ENCODE assay signal across 24 cellular contexts in the genomic region with DNA sequence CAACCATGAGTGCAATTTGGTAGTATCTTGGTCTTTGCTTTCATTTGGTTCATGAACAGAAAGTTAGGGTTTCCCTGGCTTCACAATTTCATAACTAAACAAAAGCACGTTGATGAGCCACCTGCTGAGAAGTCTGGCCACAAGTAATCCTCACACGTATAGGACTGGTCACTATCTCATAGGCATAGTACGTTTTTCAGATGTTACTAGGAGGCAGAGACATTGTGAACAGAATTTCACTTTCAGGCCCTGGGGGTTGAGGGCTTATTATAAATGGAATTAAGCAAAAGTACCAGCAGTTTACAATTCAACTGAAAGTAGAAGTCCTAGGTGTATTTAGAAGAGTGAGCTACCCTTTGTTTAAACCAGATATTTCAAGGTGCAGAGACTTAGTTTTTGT.
DNase-seq lines count a peak whose midpoint lies in the region; ATAC-seq, FAIRE-seq and TF ChIP-seq lines count a peak whose summit lies in the region.
"Had no signal": no experiment of that assay in that cellular context is flagged by ENCODE, and none has a peak within 500 bp of the region (broad histone marks: within the 10 kb centered on the region; RNA-seq: fewer than 3 reads in every experiment).

No MANE protein-coding gene starts in this region.

- DNase-seq in NCI-H146 (lab: John Stamatoyannopoulos, UW) (peak; percentile 21), NCI-H146 treated with DMSO at 0.1 percent for 48 hours (lab: John Stamatoyannopoulos, UW; ENCODE audit: unreplicated experiment) (no peak), GM12878 (ENCODE audit: low read depth, low spot score) (no peak), HTR-8/SVneo (ENCODE audit: insufficient read length, low spot score) (no peak), dermis blood vessel endothelial cell (no peak)
- DNase-seq: Caco-2; CD4-positive, CD25-positive, alpha-beta regulatory T cell; CD8-positive, alpha-beta T cell; DMS 273 treated with DMSO at 0.1 percent for 48 hours; DMS79; EL; GDM1; GM23248; H7; HCEC 1CT had no signal

- in situ Hi-C loops in GM12878 (cut with MboI): no loop called here

- H3K79me2 ChIP-seq in KMS-11 (ENCODE audit: insufficient read depth, low read depth) (no peaks in the 10 kb centered on the region), GM12878 (ENCODE audit: control insufficient read depth, insufficient read depth, low read length) (no peaks in the 10 kb centered on the region)

- RAD21 ChIA-PET in GM12878 (lab: Charles Lee; ENCODE audit: unreplicated experiment): no interaction called here

- intact Hi-C loops in GM12878 (cut with micrococcal nuclease; ENCODE audit: unreplicated experiment): no loop called here

- H3K4me2 ChIP-seq in KMS-11 (peak overlapping the region; percentile 56), GM12878 (ENCODE audit: control insufficient read depth, insufficient read depth) (no peak overlapping the region; the same call in 1 of the 2 replicates)
- H3K4me2 ChIP-seq: BLaER1 had no signal

- no peak for FAIRE-seq in GM12878 (lab: Jason Lieb, UNC)
- FAIRE-seq in HTR-8/SVneo (lab: Jason Lieb, UNC): no peak
- FAIRE-seq: A204.1, GM12892, H1 had no signal

- H3K4me3 ChIP-seq in HEK293 (ENCODE audit: low read depth, low read length) (no peak overlapping the region), KMS-11 (IDR thresholded peaks at IDR 0.05; ENCODE audit: insufficient read depth, low read depth, low read length) (no peak overlapping the region), GM12878 (no peak overlapping the region)
- H3K4me3 ChIP-seq: BLaER1, GM23248 had no signal

- ATAC-seq in GM12878 (peak; percentile 70), GM21367 (IDR thresholded peaks at IDR 0.05; ENCODE audit: unreplicated experiment) (no peak)
- ATAC-seq: CD8-positive, alpha-beta T cell had no signal

- TF ChIP-seq RAD21 in GM12878 (IDR thresholded peaks at IDR 0.05; ENCODE audit: insufficient read depth, low read depth, low read length): no peak

- H4K20me1 ChIP-seq in KMS-11 (ENCODE audit: insufficient read depth) (peaks cover 3% of the 10 kb centered on the region; the same call in 1 of the 2 replicates), GM12878 (ENCODE audit: control insufficient read depth, insufficient read depth) (no peaks in the 10 kb centered on the region; the same call in 1 of the 2 replicates)
- H4K20me1 ChIP-seq: BLaER1 had no signal

- CTCF ChIA-PET in HEK293 (lab: Yijun Ruan, JAX): no interaction called here
- CTCF ChIA-PET in GM12878 (lab: Yijun Ruan, JAX): no interaction called here

- POLR2A ChIA-PET in HEK293 (lab: Yijun Ruan, JAX) (no interaction called here), GM12878 (lab: Charles Lee) (interaction anchor here (0.5 kb wide), 1 partner anchor 612 kb away, joined by 5 read pairs; no protein-coding TSS in a partner anchor)

- H2AFZ ChIP-seq in KMS-11 (ENCODE audit: low read depth) (no peak overlapping the region), GM12878 (ENCODE audit: control insufficient read depth, low read depth, low read length) (no peak overlapping the region)
- H2AFZ ChIP-seq: GM23248 had no signal

- H3K27ac ChIP-seq in HEK293 (ENCODE audit: extremely low read depth, low read depth, low read length): no peak overlapping the region
- peak overlapping the region; percentile 2; the same call in 1 of the 2 replicates for H3K27ac ChIP-seq in KMS-11
- H3K27ac ChIP-seq in GM12878 (ENCODE audit: control insufficient read depth, insufficient read depth): no peak overlapping the region
- H3K27ac ChIP-seq: 22Rv1, BLaER1, C4-2B, GM23248 had no signal

- TF ChIP-seq EP300 in GM12878 (IDR thresholded peaks at IDR 0.05; ENCODE audit: borderline replicate concordance in 1 of 2, control insufficient read depth in 1 of 2, low read depth in 2 of 2, low read length in 2 of 2): no peak

- BruUV-seq in GM12878 (replicated peaks; lab: Mats Ljungman, UMichigan): no TSS peak

- SMC1A ChIA-PET in GM12878 (lab: Charles Lee; ENCODE audit: uncharacterized antibody, unreplicated experiment): no interaction called here

- H3K27me3 ChIP-seq in KMS-11 (ENCODE audit: insufficient read depth, low read depth) (no peaks in the 10 kb centered on the region; the same call in 1 of the 2 replicates), GM12878 (replicated peaks in 1 of 2; ENCODE audit: control insufficient read depth in 2 of 2, insufficient read depth in 2 of 2, low read length in 1 of 2) (no peaks in the 10 kb centered on the region)
- H3K27me3 ChIP-seq: BLaER1 had no signal

- TF ChIP-seq POLR2A in GM12878 (IDR thresholded peaks at IDR 0.05; ENCODE audit: low read depth, low read length): no peak

- TF ChIP-seq CTCF in HEK293 (tag by site-specific recombination; IDR thresholded peaks at IDR 0.05): no peak
- TF ChIP-seq CTCF in KMS-11 (conservative IDR thresholded peaks at IDR 0.05; ENCODE audit: low read depth, low read length): no peak
- no peak for TF ChIP-seq CTCF in GM12878 (IDR thresholded peaks at IDR 0.05 in 2 of 3, conservative IDR thresholded peaks at IDR 0.05 in 1 of 3; ENCODE audit: control insufficient read depth in 2 of 3, extremely low read depth in 1 of 3, insufficient read depth in 1 of 3, low read depth in 3 of 3, low read length in 3 of 3)

- 2% methylated on average over 3 of the region's 3 CpGs for WGBS in GM12878 (ENCODE audit: insufficient coverage, insufficient replicate concordance, low lambda C conversion rate, missing lambda C conversion rate)

- H3K9me3 ChIP-seq in HEK293 (ENCODE audit: control insufficient read depth, insufficient read depth, low read depth, low read length): no peaks in the 10 kb centered on the region
- no peaks in the 10 kb centered on the region for H3K9me3 ChIP-seq in GM12878 (replicated peaks; ENCODE audit: control insufficient read depth, insufficient read depth, low read length)
- H3K9me3 ChIP-seq: BLaER1, Caco-2 had no signal

- H3K9ac ChIP-seq in KMS-11 (no peak overlapping the region), GM12878 (ENCODE audit: control insufficient read depth, insufficient read depth, low read length) (no peak overlapping the region)
- H3K9ac ChIP-seq: BLaER1, GM23248 had no signal

- no peaks in the 10 kb centered on the region for H3K4me1 ChIP-seq in HEK293 (ENCODE audit: control insufficient read depth, insufficient read depth, low read length)
- peaks cover 42% of the 10 kb centered on the region for H3K4me1 ChIP-seq in KMS-11 (ENCODE audit: low read depth, poor library complexity, severe bottlenecking)
- no peaks in the 10 kb centered on the region for H3K4me1 ChIP-seq in GM12878 (ENCODE audit: control insufficient read depth, insufficient read depth, low read length)

- peaks cover 8 to 39% of the 10 kb centered on the region in 2 experiments; a peak in 2 of 3 replicates for H3K36me3 ChIP-seq in HEK293 (ENCODE audit: control insufficient read depth in 2 of 2, insufficient read depth in 1 of 2, low read length in 2 of 2)
- no peaks in the 10 kb centered on the region for H3K36me3 ChIP-seq in KMS-11 (ENCODE audit: insufficient read depth)
- no peaks in the 10 kb centered on the region for H3K36me3 ChIP-seq in GM12878 (ENCODE audit: control insufficient read depth in 2 of 2, insufficient read depth in 2 of 2, low read length in 1 of 2)

TF ChIP-seq in HEK293, 187 proteins besides CTCF, POLR2A, EP300 and RAD21:
- TF ChIP-seq PRDM1 (tag by site-specific recombination; IDR thresholded peaks at IDR 0.05) (0 out of 2 replicates have a peak, but pooled peaks have one; percentile 40), ZNF311 (tag by site-specific recombination; IDR thresholded peaks at IDR 0.05; ENCODE audit: borderline replicate concordance) (no peak)

TF ChIP-seq in GM12878, 131 proteins besides CTCF, POLR2A, EP300 and RAD21 (continues in another document):
- TF ChIP-seq, protein P1, sequence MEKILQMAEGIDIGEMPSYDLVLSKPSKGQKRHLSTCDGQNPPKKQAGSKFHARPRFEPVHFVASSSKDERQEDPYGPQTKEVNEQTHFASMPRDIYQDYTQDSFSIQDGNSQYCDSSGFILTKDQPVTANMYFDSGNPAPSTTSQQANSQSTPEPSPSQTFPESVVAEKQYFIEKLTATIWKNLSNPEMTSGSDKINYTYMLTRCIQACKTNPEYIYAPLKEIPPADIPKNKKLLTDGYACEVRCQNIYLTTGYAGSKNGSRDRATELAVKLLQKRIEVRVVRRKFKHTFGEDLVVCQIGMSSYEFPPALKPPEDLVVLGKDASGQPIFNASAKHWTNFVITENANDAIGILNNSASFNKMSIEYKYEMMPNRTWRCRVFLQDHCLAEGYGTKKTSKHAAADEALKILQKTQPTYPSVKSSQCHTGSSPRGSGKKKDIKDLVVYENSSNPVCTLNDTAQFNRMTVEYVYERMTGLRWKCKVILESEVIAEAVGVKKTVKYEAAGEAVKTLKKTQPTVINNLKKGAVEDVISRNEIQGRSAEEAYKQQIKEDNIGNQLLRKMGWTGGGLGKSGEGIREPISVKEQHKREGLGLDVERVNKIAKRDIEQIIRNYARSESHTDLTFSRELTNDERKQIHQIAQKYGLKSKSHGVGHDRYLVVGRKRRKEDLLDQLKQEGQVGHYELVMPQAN (conservative IDR thresholded peaks at IDR 0.05): no peak
- TF ChIP-seq, protein P2, sequence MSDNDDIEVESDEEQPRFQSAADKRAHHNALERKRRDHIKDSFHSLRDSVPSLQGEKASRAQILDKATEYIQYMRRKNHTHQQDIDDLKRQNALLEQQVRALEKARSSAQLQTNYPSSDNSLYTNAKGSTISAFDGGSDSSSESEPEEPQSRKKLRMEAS (IDR thresholded peaks at IDR 0.05; ENCODE audit: low read depth, low read length): no peak
- no peak for TF ChIP-seq ZNF207 (IDR thresholded peaks at IDR 0.05; ENCODE audit: borderline replicate concordance)
